In genomic region chr3:57582470-57583168, GRCh38 we compare ENCODE assay signal across 10 cellular contexts. TPM values are rescaled to one million over a fixed set of nuclear protein-coding genes. Genes with fewer than 3 reads are reported as not detected.
DNase-seq lines count a peak whose midpoint lies in the region; ATAC-seq and TF ChIP-seq lines count a peak whose summit lies in the region.
"Had no signal": no experiment of that assay in that cellular context is flagged by ENCODE, and none has a peak within 500 bp of the region (broad histone marks: within the 10 kb centered on the region; RNA-seq: fewer than 3 reads in every experiment).

No MANE protein-coding gene starts in this region.

- H2AFZ ChIP-seq in OCI-LY1 (ENCODE audit: low read length), result no peak overlapping the region

- no peaks in the 10 kb centered on the region for H3K9me2 ChIP-seq in OCI-LY1 (ENCODE audit: low read depth, low read length)

- peaks cover 21% of the 10 kb centered on the region for H3K4me1 Mint-ChIP-seq in stimulated activated naive CD8-positive, alpha-beta T cell treated with anti-CD3 and anti-CD28 coated beads, Interleukin-15, Interleukin-2, amounts not matched to agents 100 ng/mL and 50 ng/mL, for 24 hours (ENCODE audit: low read depth)

- H3K36me3 Mint-ChIP-seq in stimulated activated naive CD8-positive, alpha-beta T cell treated with anti-CD3 and anti-CD28 coated beads, Interleukin-15, Interleukin-2, amounts not matched to agents 100 ng/mL and 50 ng/mL, for 24 hours (ENCODE audit: low read depth), result peaks cover 55% of the 10 kb centered on the region

- intact Hi-C loops in A673 (cut with micrococcal nuclease; ENCODE audit: unreplicated experiment) (no loop called here), uterus (cut with DNase I; ENCODE audit: low total_unique reads) (no loop called here)

- TF ChIP-seq CTCF in OCI-LY1 (IDR thresholded peaks at IDR 0.05; ENCODE audit: low read length) (peak; percentile 53; the same call in 1 of the 2 replicates), fibroblast of mammary gland (conservative IDR thresholded peaks at IDR 0.05; ENCODE audit: control insufficient read depth, insufficient read depth, low read depth, low read length) (peak; percentile 17), A673 (conservative IDR thresholded peaks at IDR 0.05; ENCODE audit: low read depth, low read length) (no peak), uterus (IDR thresholded peaks at IDR 0.05) (no peak)

- no peak for ATAC-seq in stimulated activated naive CD8-positive, alpha-beta T cell treated with anti-CD3 and anti-CD28 coated beads, Interleukin-15, Interleukin-2, amounts not matched to agents 100 U/mL and 50 U/mL, for 24 hours

- CTCF ChIA-PET in A673 (lab: Charles Lee), result no interaction called here

- no peak for DNase-seq in stimulated activated naive CD8-positive, alpha-beta T cell treated with anti-CD3 and anti-CD28 coated beads, Interleukin-15, Interleukin-2, amounts not matched to agents 100 U/mL and 50 U/mL, for 24 hours
- DNase-seq in fibroblast of mammary gland (ENCODE audit: low read depth) (no peak), A673 (ENCODE audit: low spot score) (no peak), uterus (no peak), activated T-cell treated with anti-CD3 and anti-CD28 coated beads for 4 hours (no peak), cerebellar cortex (ENCODE audit: low spot score) (no peak)
- DNase-seq: GF-D8, NCI-H1048 had no signal

- H3K36me3 ChIP-seq in OCI-LY1 (ENCODE audit: insufficient read depth, low read length) (peaks cover 41% of the 10 kb centered on the region; the same call in 1 of the 2 replicates), A673 (ENCODE audit: insufficient read depth, low read length, poor library complexity, severe bottlenecking) (peaks cover 3% of the 10 kb centered on the region), uterus (no peaks in the 10 kb centered on the region)

- H3K4me1 ChIP-seq in OCI-LY1 (ENCODE audit: insufficient read depth, low read length, severe bottlenecking) (no peaks in the 10 kb centered on the region), A673 (ENCODE audit: insufficient read depth, low read length, poor library complexity, severe bottlenecking) (no peaks in the 10 kb centered on the region), uterus (peaks cover 0 to 4% of the 10 kb centered on the region in 2 donors)

- H3K4me2 ChIP-seq in OCI-LY1 (ENCODE audit: low read length), result no peak overlapping the region

- no peaks in the 10 kb centered on the region for H3K9me3 ChIP-seq in OCI-LY1 (ENCODE audit: low read length)
- H3K9me3 ChIP-seq in A673 (ENCODE audit: low read depth, low read length, poor library complexity, severe bottlenecking), result no peaks in the 10 kb centered on the region
- H3K9me3 ChIP-seq in uterus, result no peaks in the 10 kb centered on the region

- POLR2A ChIA-PET in A673 (lab: Charles Lee; ENCODE audit: low non-redundant PET), result no interaction called here

- no peaks in the 10 kb centered on the region for H3K9me3 Mint-ChIP-seq in stimulated activated naive CD8-positive, alpha-beta T cell treated with anti-CD3 and anti-CD28 coated beads, Interleukin-15, Interleukin-2, amounts not matched to agents 100 ng/mL and 50 ng/mL, for 24 hours

- no peaks in the 10 kb centered on the region for H4K20me1 ChIP-seq in OCI-LY1 (ENCODE audit: insufficient read depth, low read length)

- no peak overlapping the region for H3K4me3 Mint-ChIP-seq in stimulated activated naive CD8-positive, alpha-beta T cell treated with anti-CD3 and anti-CD28 coated beads, Interleukin-15, Interleukin-2, amounts not matched to agents 100 ng/mL and 50 ng/mL, for 24 hours

- no peaks in the 10 kb centered on the region for H3K27me3 ChIP-seq in OCI-LY1 (ENCODE audit: insufficient read depth, low read length)
- no peaks in the 10 kb centered on the region for H3K27me3 ChIP-seq in A673 (replicated peaks; ENCODE audit: insufficient read depth, low read depth, low read length, poor library complexity)
- no peaks in the 10 kb centered on the region for H3K27me3 ChIP-seq in uterus

- no peak for TF ChIP-seq POLR2A in uterus (IDR thresholded peaks at IDR 0.05)

- H3F3A ChIP-seq in OCI-LY1 (ENCODE audit: insufficient read depth, low read length), result no peaks in the 10 kb centered on the region

- H3K4me3 ChIP-seq in OCI-LY1 (ENCODE audit: low read depth, low read length, poor library complexity, severe bottlenecking), result no peak overlapping the region
- H3K4me3 ChIP-seq in fibroblast of mammary gland (ENCODE audit: control insufficient read depth, low read depth, low read length), result no peak overlapping the region
- H3K4me3 ChIP-seq in A673 (ENCODE audit: low read depth, low read length, poor library complexity, severe bottlenecking), result no peak overlapping the region
- H3K4me3 ChIP-seq in uterus, result no peak overlapping the region

- BruUV-seq in A673 (replicated peaks; lab: Mats Ljungman, UMichigan), result no TSS peak

- H3K79me2 ChIP-seq in OCI-LY1 (ENCODE audit: insufficient read depth, low read length), result peaks cover 35% of the 10 kb centered on the region

- no peak overlapping the region for H3K9ac ChIP-seq in OCI-LY1 (ENCODE audit: low read length)

- H3K27ac Mint-ChIP-seq in stimulated activated naive CD8-positive, alpha-beta T cell treated with anti-CD3 and anti-CD28 coated beads, Interleukin-15, Interleukin-2, amounts not matched to agents 100 ng/mL and 50 ng/mL, for 24 hours, result peak overlapping the region; percentile 49

- H3K27ac ChIP-seq in OCI-LY1 (ENCODE audit: low read depth, low read length, poor library complexity, severe bottlenecking), result no peak overlapping the region
- H3K27ac ChIP-seq in A673 (ENCODE audit: low read depth, low read length, poor library complexity, severe bottlenecking), result no peak overlapping the region
- H3K27ac ChIP-seq in uterus, result no peak overlapping the region

- H3K27me3 Mint-ChIP-seq in stimulated activated naive CD8-positive, alpha-beta T cell treated with anti-CD3 and anti-CD28 coated beads, Interleukin-15, Interleukin-2, amounts not matched to agents 100 ng/mL and 50 ng/mL, for 24 hours, result no peaks in the 10 kb centered on the region

RNA-seq across cellular contexts. Expression of gene ARF4, which starts 14.5 kb away (rescaled TPM):
- total RNA-seq in A673 (2021) (70.8 and 82.2 TPM in 2 replicates), uterus (100 to 1,000 TPM in 2 of 4 donors, 10 to 100 TPM in 2; 52.5 to 166 (median 108) TPM)

RNA-seq across cellular contexts. Expression of gene PDE12, which starts 26.5 kb away (rescaled TPM):
- total RNA-seq in A673 (2021) (12.2 and 15.3 TPM in 2 replicates), uterus (10 to 100 TPM in 2 of 4 donors, 1 to 10 TPM in 2; 2.6 to 19.7 (median 13.5) TPM)

RNA-seq across cellular contexts. Expression of gene DNAH12, which starts 38.5 kb away (rescaled TPM):
- not detected in 2 replicates for total RNA-seq in A673 (2021)
- 1 to 10 TPM in 1 of 4 donors, under 1 TPM in 2, not detected in 1; 0.30 to 4.4 (median 0.77) TPM for total RNA-seq in uterus

Comparison
In these comparisons a context has a peak if more than half of its experiments do, and no peak if none do; other contexts are left out.
1. CTCF ChIP-seq: peak in OCI-LY1 (single experiment) and fibroblast of mammary gland (single experiment); none in A673 (single experiment) and uterus (0 of 4).